Comparison of ENCODE assay signal across 8 cellular contexts in genomic region chr14:94768521-94769412, GRCh38. TPM values are rescaled to one million over a fixed set of nuclear protein-coding genes. Genes with fewer than 3 reads are reported as not detected.
DNase-seq lines count a peak whose midpoint lies in the region; ATAC-seq, FAIRE-seq and TF ChIP-seq lines count a peak whose summit lies in the region.

No MANE protein-coding gene starts in this region.

- DNase-seq in CD14-positive monocyte (ENCODE audit: low spot score), result no peak
- peak; percentile 56 for DNase-seq in NOMO-1 treated with DMSO at 0.1 percent for 48 hours (lab: John Stamatoyannopoulos, UW; ENCODE audit: unreplicated experiment)
- no peak for DNase-seq in endothelial cell of umbilical vein (ENCODE audit: low read depth, low spot score)
- peak; percentile 69 for DNase-seq in neural progenitor cell (ENCODE audit: low spot score)
- DNase-seq in putamen (ENCODE audit: low spot score), result no peak
- no peak for DNase-seq in NCI-H1048 (lab: John Stamatoyannopoulos, UW)
- no peak for DNase-seq in epidermal melanocyte (ENCODE audit: insufficient read length, low spot score)

- FAIRE-seq in endothelial cell of umbilical vein (lab: Jason Lieb, UNC), result no peak

- H3K4me1 ChIP-seq in endothelial cell of umbilical vein (ENCODE audit: control insufficient read depth, extremely low read depth, insufficient read depth, low read length) (no peaks in the 10 kb centered on the region), neural progenitor cell (peaks cover 76% of the 10 kb centered on the region)

- peaks cover 24% of the 10 kb centered on the region for H3K4me1 Mint-ChIP-seq in CD14-positive monocyte
- peaks cover 49% of the 10 kb centered on the region for H3K4me1 Mint-ChIP-seq in neural progenitor cell

- BruUV-seq in endothelial cell of umbilical vein (replicated peaks; lab: Mats Ljungman, UMichigan), result no TSS peak

- no peak overlapping the region for H3K27ac ChIP-seq in endothelial cell of umbilical vein (ENCODE audit: insufficient read depth, low read depth, low read length)
- no peak overlapping the region for H3K27ac ChIP-seq in neural progenitor cell

- H4K20me1 ChIP-seq in endothelial cell of umbilical vein (replicated peaks; ENCODE audit: control insufficient read depth, extremely low read depth, insufficient read depth, low read length), result no peaks in the 10 kb centered on the region
- H4K20me1 ChIP-seq in neural progenitor cell (ENCODE audit: low read depth), result peaks cover 62% of the 10 kb centered on the region

- peaks cover 3 to 20% of the 10 kb centered on the region in 2 donors for H3K36me3 Mint-ChIP-seq in CD14-positive monocyte
- no peaks in the 10 kb centered on the region for H3K36me3 Mint-ChIP-seq in neural progenitor cell

- TF ChIP-seq CTCF in CD14-positive monocyte (IDR thresholded peaks at IDR 0.05), result no peak
- TF ChIP-seq CTCF in endothelial cell of umbilical vein (IDR thresholded peaks at IDR 0.05; ENCODE audit: extremely low read depth in 1 of 2, insufficient read depth in 1 of 2, low read depth in 1 of 2, low read length in 2 of 2), result no peak
- TF ChIP-seq CTCF in neural progenitor cell (IDR thresholded peaks at IDR 0.05), result no peak

- H3K27me3 ChIP-seq in endothelial cell of umbilical vein (ENCODE audit: control insufficient read depth in 2 of 2, insufficient read depth in 2 of 2, low read length in 2 of 2) (peaks cover 66 to 87% of the 10 kb centered on the region in 2 experiments), neural progenitor cell (peaks cover 100% of the 10 kb centered on the region)

- H3K27ac Mint-ChIP-seq in CD14-positive monocyte (peak overlapping the region in 3 of 7 donors; percentile 11 to 64 (median 21)), neural progenitor cell (peak overlapping the region; percentile 46)

- peak overlapping the region; percentile 89 to 97 for H3K4me3 Mint-ChIP-seq in CD14-positive monocyte
- peak overlapping the region; percentile 87 for H3K4me3 Mint-ChIP-seq in neural progenitor cell

- H3K9me1 ChIP-seq in endothelial cell of umbilical vein (replicated peaks; ENCODE audit: control insufficient read depth, extremely low read depth, insufficient read depth, low read length), result no peaks in the 10 kb centered on the region

- no peak for TF ChIP-seq POLR2A in endothelial cell of umbilical vein (IDR thresholded peaks at IDR 0.05; ENCODE audit: low read depth, low read length)

- POLR2A ChIA-PET in endothelial cell of umbilical vein (lab: Charles Lee), result no interaction called here

- peaks cover 2 to 38% (median 28%) of the 10 kb centered on the region in 7 donors for H3K9me3 Mint-ChIP-seq in CD14-positive monocyte
- H3K9me3 Mint-ChIP-seq in neural progenitor cell, result no peaks in the 10 kb centered on the region

- H3F3A ChIP-seq in neural progenitor cell (ENCODE audit: low read depth), result peaks cover 86% of the 10 kb centered on the region

- CTCF ChIA-PET in endothelial cell of umbilical vein (lab: Charles Lee), result no interaction called here

- H3K9me3 ChIP-seq in endothelial cell of umbilical vein (replicated peaks; ENCODE audit: control insufficient read depth, insufficient read depth, low read length) (no peaks in the 10 kb centered on the region), neural progenitor cell (ENCODE audit: low read depth) (no peaks in the 10 kb centered on the region)

- dilution Hi-C loops in endothelial cell of umbilical vein (cut with MboI; ENCODE audit: extremely low pct_ligation_motif_present, low sequenced_read_pairs), result no loop called here

- no peak for ATAC-seq in GM18873 (IDR thresholded peaks at IDR 0.05; ENCODE audit: low FRiP score, unreplicated experiment)

- intact Hi-C loops in CD14-positive monocyte (cut with micrococcal nuclease) (no loop called here), endothelial cell of umbilical vein (cut with micrococcal nuclease) (no loop called here)

- no peak overlapping the region for H3K4me3 ChIP-seq in endothelial cell of umbilical vein (replicated peaks in 1 of 3; ENCODE audit: insufficient read depth in 1 of 3, low read depth in 1 of 3, low read length in 3 of 3)
- peak overlapping the region; percentile 56 for H3K4me3 ChIP-seq in neural progenitor cell

- H3K4me2 ChIP-seq in endothelial cell of umbilical vein (ENCODE audit: insufficient read depth, low read length), result no peak overlapping the region
- peak overlapping the region; percentile 90 for H3K4me2 ChIP-seq in neural progenitor cell

- H2AFZ ChIP-seq in endothelial cell of umbilical vein (ENCODE audit: low read depth, low read length) (peak overlapping the region; percentile 9), neural progenitor cell (replicated peaks) (peak overlapping the region; percentile 88)

- H3K9ac ChIP-seq in endothelial cell of umbilical vein (replicated peaks; ENCODE audit: extremely low read depth, insufficient read depth, low read length) (no peak overlapping the region), neural progenitor cell (no peak overlapping the region)

- H3K36me3 ChIP-seq in endothelial cell of umbilical vein (ENCODE audit: control insufficient read depth in 2 of 2, extremely low read depth in 1 of 2, insufficient read depth in 2 of 2, low read length in 2 of 2), result no peaks in the 10 kb centered on the region
- H3K36me3 ChIP-seq in neural progenitor cell, result no peaks in the 10 kb centered on the region

- H3K27me3 Mint-ChIP-seq in CD14-positive monocyte (ENCODE audit: low read depth in 3 of 3) (peaks cover 92 to 99% (median 95%) of the 10 kb centered on the region in 3 donors), neural progenitor cell (ENCODE audit: insufficient read depth, low read depth) (peaks cover 86% of the 10 kb centered on the region)

- H3K79me2 ChIP-seq in endothelial cell of umbilical vein (ENCODE audit: control insufficient read depth, insufficient read depth, low read length) (no peaks in the 10 kb centered on the region), neural progenitor cell (ENCODE audit: low read depth) (no peaks in the 10 kb centered on the region)

TF ChIP-seq in endothelial cell of umbilical vein, 7 proteins besides CTCF, POLR2A, EP300 and RAD21:
- TF ChIP-seq POLR2AphosphoS5 (IDR thresholded peaks at IDR 0.05; ENCODE audit: insufficient read depth, low read depth, low read length) (no peak), EZH2 (IDR thresholded peaks at IDR 0.05; ENCODE audit: borderline replicate concordance, low read depth, low read length, severe bottlenecking) (peak; percentile 95), MYC (IDR thresholded peaks at IDR 0.05; ENCODE audit: low read depth, low read length) (no peak), FOS (IDR thresholded peaks at IDR 0.05; ENCODE audit: borderline replicate concordance, insufficient read depth, low read length) (no peak), JUN (IDR thresholded peaks at IDR 0.05; ENCODE audit: borderline replicate concordance, insufficient read depth, insufficient read length, low read depth) (no peak), GATA2 (IDR thresholded peaks at IDR 0.05; ENCODE audit: insufficient read depth, insufficient read length, low read depth, low read length) (no peak)
- TF ChIP-seq, protein P1, sequence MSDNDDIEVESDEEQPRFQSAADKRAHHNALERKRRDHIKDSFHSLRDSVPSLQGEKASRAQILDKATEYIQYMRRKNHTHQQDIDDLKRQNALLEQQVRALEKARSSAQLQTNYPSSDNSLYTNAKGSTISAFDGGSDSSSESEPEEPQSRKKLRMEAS (IDR thresholded peaks at IDR 0.05; ENCODE audit: insufficient read depth, insufficient read length), result no peak

RNA-seq across cellular contexts. Expression of gene GSC, which starts 1.1 kb away (rescaled TPM):
- polyA plus RNA-seq in CD14-positive monocyte (not detected), endothelial cell of umbilical vein (not detected in 2 replicates)
- total RNA-seq in endothelial cell of umbilical vein (not detected in 2 replicates), neural progenitor cell (ENCODE audit: low replicate concordance) (1.1 and 2.8 TPM in 2 replicates)
- polyA plus RNA-seq in endothelial cell of umbilical vein (2011; cell fraction: cytosol; rRNA removed), result not detected in 2 replicates
- not detected in 2 replicates for polyA plus RNA-seq in endothelial cell of umbilical vein (2011; cell fraction: nucleus; rRNA removed)
- polyA plus RNA-seq in endothelial cell of umbilical vein (2012), result not detected in 2 replicates
- not detected in 2 replicates for polyA minus RNA-seq in endothelial cell of umbilical vein
- polyA minus RNA-seq in endothelial cell of umbilical vein (2011; cell fraction: cytosol; rRNA and poly(A)+ RNA removed), result not detected
- polyA minus RNA-seq in endothelial cell of umbilical vein (2011; cell fraction: nucleus; rRNA and poly(A)+ RNA removed), result not detected in 2 replicates

Comparison
In these comparisons a context has a peak if more than half of its experiments do, and no peak if none do; other contexts are left out.
1. DNase-seq: peak in NOMO-1 treated with DMSO at 0.1 percent for 48 hours (single experiment) and neural progenitor cell (single experiment); none in CD14-positive monocyte (single experiment), endothelial cell of umbilical vein (single experiment), putamen (single experiment), NCI-H1048 (single experiment) and epidermal melanocyte (single experiment).